Comparison of ENCODE assay signal across 1 cellular context in the genomic region with DNA sequence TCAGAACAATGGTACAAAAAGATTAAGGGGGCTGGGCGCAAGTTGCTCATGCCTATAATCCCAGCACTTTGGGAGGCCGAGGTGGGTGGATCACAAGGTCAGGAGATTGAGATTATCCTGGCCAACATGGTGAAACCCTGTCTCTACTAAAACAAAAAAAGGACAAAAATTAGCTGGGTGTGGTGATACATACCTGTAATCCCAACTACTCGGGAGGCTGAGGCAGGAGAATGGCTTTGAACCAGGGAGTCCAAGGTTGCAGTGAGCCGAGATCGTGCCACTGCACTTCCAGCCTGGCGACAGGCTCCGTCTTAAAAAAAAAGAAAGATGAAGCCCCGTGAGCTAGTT.
TF ChIP-seq lines count a peak whose summit lies in the region.

No MANE protein-coding gene starts in this region.

TF ChIP-seq in HepG2, 621 proteins besides CTCF, POLR2A, EP300 and RAD21:
- 0 out of 2 replicates have a peak, but pooled peaks have one; percentile 15 for TF ChIP-seq PAF1 (CRISPR knock-in tag; IDR thresholded peaks at IDR 0.05)
- TF ChIP-seq, protein P1, sequence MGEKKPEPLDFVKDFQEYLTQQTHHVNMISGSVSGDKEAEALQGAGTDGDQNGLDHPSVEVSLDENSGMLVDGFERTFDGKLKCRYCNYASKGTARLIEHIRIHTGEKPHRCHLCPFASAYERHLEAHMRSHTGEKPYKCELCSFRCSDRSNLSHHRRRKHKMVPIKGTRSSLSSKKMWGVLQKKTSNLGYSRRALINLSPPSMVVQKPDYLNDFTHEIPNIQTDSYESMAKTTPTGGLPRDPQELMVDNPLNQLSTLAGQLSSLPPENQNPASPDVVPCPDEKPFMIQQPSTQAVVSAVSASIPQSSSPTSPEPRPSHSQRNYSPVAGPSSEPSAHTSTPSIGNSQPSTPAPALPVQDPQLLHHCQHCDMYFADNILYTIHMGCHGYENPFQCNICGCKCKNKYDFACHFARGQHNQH (CRISPR knock-in tag; IDR thresholded peaks at IDR 0.05) = peak; percentile 12; the same call in 1 of the 2 replicates
- TF ChIP-seq TBX2 (CRISPR knock-in tag; IDR thresholded peaks at IDR 0.05; ENCODE audit: borderline replicate concordance) = peak; percentile 16; the same call in 1 of the 2 replicates
- TF ChIP-seq, protein P2, sequence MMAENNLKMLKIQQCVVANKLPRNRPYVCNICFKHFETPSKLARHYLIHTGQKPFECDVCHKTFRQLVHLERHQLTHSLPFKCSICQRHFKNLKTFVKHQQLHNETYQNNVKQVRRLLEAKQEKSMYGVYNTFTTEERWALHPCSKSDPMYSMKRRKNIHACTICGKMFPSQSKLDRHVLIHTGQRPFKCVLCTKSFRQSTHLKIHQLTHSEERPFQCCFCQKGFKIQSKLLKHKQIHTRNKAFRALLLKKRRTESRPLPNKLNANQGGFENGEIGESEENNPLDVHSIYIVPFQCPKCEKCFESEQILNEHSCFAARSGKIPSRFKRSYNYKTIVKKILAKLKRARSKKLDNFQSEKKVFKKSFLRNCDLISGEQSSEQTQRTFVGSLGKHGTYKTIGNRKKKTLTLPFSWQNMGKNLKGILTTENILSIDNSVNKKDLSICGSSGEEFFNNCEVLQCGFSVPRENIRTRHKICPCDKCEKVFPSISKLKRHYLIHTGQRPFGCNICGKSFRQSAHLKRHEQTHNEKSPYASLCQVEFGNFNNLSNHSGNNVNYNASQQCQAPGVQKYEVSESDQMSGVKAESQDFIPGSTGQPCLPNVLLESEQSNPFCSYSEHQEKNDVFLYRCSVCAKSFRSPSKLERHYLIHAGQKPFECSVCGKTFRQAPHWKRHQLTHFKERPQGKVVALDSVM (CRISPR knock-in tag; IDR thresholded peaks at IDR 0.05) = 0 out of 2 replicates have a peak, but pooled peaks have one; percentile 21
- TF ChIP-seq ZC3H4 (CRISPR knock-in tag; IDR thresholded peaks at IDR 0.05; ENCODE audit: borderline replicate concordance) = 0 out of 2 replicates have a peak, but pooled peaks have one; percentile 21
- peak; percentile 38 for TF ChIP-seq MED8 (CRISPR knock-in tag; IDR thresholded peaks at IDR 0.05; ENCODE audit: insufficient replicate concordance)
